Comparison of ENCODE assay signal across 15 cellular contexts in genomic region chr12:47160296-47161244, GRCh38.
"Had no signal": no experiment of that assay in that cellular context is flagged by ENCODE, and none has a peak within 500 bp of the region (broad histone marks: within the 10 kb centered on the region; RNA-seq: fewer than 3 reads in every experiment).

No MANE protein-coding gene starts in this region.

- ATAC-seq: esophagus mucosa, left lung, natural killer cell had no signal

- H3K27ac ChIP-seq: hepatocyte, left lung, tibial nerve had no signal

- H3K27ac Mint-ChIP-seq: natural killer cell; T-helper 2 cell treated with Interferon-gamma antibody and Interleukin-4, amounts not matched to agents 5 μg/mL and 100 μg/mL, for 36 hours had no signal

- H3K4me2 ChIP-seq: hepatocyte had no signal

- DNase-seq: activated CD4-positive, CD25-positive, alpha-beta regulatory T cell treated with anti-CD3 and anti-CD28 coated beads, Interleukin-2, amount 50 U/mL, for 72 hours; activated effector memory CD4-positive, alpha-beta T cell treated with Interleukin-2 at 50 U/mL for 16 hours; activated naive CD4-positive, alpha-beta T cell treated with anti-CD3 and anti-CD28 coated beads, Interleukin-2, amount 50 U/mL, for 16 hours; activated T-cell treated with anti-CD3 and anti-CD28 coated beads, Interleukin-2, amount 50 U/mL, for 1 hour; islet precursor cell; left lung; mesendoderm; natural killer cell; stimulated activated CD4-positive, alpha-beta T cell treated with anti-CD3 and anti-CD28 coated beads, Interleukin-2, amount 100 ng/mL, for 48 hours; stimulated activated naive CD4-positive, alpha-beta T cell treated with Interleukin-2 at 50 U/mL for 16 hours; substantia nigra had no signal

- H3K36me3 ChIP-seq: left lung, tibial nerve had no signal

- H3K4me3 Mint-ChIP-seq: natural killer cell; T-helper 2 cell treated with Interferon-gamma antibody and Interleukin-4, amounts not matched to agents 5 μg/mL and 100 μg/mL, for 36 hours had no signal

- H3K27me3 ChIP-seq: hepatocyte, left lung, tibial nerve had no signal

- H3K79me2 ChIP-seq: hepatocyte had no signal

- H2AFZ ChIP-seq: hepatocyte had no signal

- H3K4me3 ChIP-seq: hepatocyte, left lung, tibial nerve had no signal

- H3K9me3 Mint-ChIP-seq: natural killer cell had no signal
